Comparison of ENCODE assay signal across 11 cellular contexts in the genomic region with DNA sequence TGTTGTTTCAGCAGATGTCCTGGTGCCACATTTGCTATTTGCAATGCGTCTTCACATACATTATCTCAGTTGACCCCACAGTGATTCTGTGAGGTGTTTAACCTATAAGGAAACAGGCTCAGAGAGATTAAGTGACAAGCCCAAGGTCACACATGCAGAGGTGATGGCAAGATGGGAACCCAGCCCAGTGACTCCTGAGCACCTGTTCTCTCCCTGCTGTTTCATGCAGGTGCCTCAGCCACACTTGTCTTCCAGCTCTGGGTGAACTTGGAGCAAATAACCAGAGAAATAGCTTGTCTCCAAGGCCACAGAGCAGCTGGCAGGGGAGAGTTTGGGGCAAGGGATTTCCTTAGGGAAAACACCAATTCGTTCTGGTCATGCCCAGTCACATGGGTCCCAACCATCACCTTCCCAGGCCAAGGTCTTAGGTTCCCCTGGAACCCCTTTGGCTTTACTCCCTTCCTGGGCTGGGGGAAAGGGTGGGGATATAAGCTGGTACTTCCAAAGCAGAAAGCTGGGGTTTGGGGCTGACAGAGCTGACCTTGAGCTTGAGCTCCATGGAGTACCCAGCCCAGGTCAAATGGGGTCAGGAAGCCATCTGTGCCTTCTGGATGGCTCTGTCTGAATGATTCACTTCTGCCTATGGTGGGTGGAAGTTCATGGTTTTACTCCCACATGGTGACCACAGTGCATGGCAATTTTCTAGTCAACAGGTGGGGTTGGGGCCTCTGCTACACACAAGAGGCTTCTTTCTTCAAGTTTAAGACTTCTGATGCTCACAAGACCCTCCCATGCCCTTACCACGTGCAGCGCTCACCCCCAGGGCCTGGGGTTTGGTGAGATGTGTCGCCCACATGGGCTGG. TPM values are rescaled to one million over a fixed set of nuclear protein-coding genes. Genes with fewer than 3 reads are reported as not detected.
DNase-seq lines count a peak whose midpoint lies in the region; ATAC-seq and FAIRE-seq lines count a peak whose summit lies in the region.
"Had no signal": no experiment of that assay in that cellular context is flagged by ENCODE, and none has a peak within 500 bp of the region (broad histone marks: within the 10 kb centered on the region; RNA-seq: fewer than 3 reads in every experiment).

No MANE protein-coding gene starts in this region.

- no peak overlapping the region for H3K27ac ChIP-seq in aorta (ENCODE audit: low read depth in 1 of 2, low read length in 2 of 2)
- H3K27ac ChIP-seq: tibial artery had no signal

- no peak overlapping the region for H3K4me3 ChIP-seq in aorta (ENCODE audit: low read length in 2 of 2)
- H3K4me3 ChIP-seq: tibial artery had no signal

- 83 to 88% methylated on average over 5 of the region's 5 CpGs for WGBS in aorta, 2 donors

- peak; percentile 86 for FAIRE-seq in GM18507 (lab: Jason Lieb, UNC)
- FAIRE-seq: frontal cortex had no signal

- intact Hi-C loops in aorta (cut with DNase I) = no loop called here

- H3K36me3 ChIP-seq in aorta (ENCODE audit: control insufficient read depth in 1 of 2, insufficient read depth in 2 of 2, low read length in 1 of 2) = no peaks in the 10 kb centered on the region
- H3K36me3 ChIP-seq: tibial artery had no signal

- no peaks in the 10 kb centered on the region for H3K9me3 ChIP-seq in aorta (ENCODE audit: control insufficient read depth, low read length)
- H3K9me3 ChIP-seq: tibial artery had no signal

- no peaks in the 10 kb centered on the region for H3K27me3 ChIP-seq in aorta (ENCODE audit: control insufficient read depth in 1 of 2, insufficient read depth in 2 of 2, low read length in 1 of 2)
- H3K27me3 ChIP-seq: tibial artery had no signal

- no peak for DNase-seq in GM18507 (ENCODE audit: extremely low spot score, insufficient read length, low read depth)
- peak; percentile 14 to 24 for DNase-seq in activated CD4-positive, alpha-beta T cell treated with anti-CD3 and anti-CD28 coated beads, Interleukin-2, amount 50 U/mL, for 4 hours
- DNase-seq in stimulated activated CD4-positive, alpha-beta T cell treated with anti-CD3 and anti-CD28 coated beads, Interleukin-12 subunit alpha, Interleukin-12 subunit beta, amount 100 ng/mL, for 4 hours = peak; percentile 29
- no peak for DNase-seq in HuH-7.5 (ENCODE audit: low spot score)
- no peak for DNase-seq in NCI-H2081 treated with DMSO at 0.1 percent for 48 hours (lab: John Stamatoyannopoulos, UW)
- no peak for DNase-seq in aorta

- no peaks in the 10 kb centered on the region for H3K4me1 ChIP-seq in aorta (ENCODE audit: control insufficient read depth in 1 of 2, insufficient read depth in 2 of 2, low read length in 2 of 2)
- H3K4me1 ChIP-seq: tibial artery had no signal

- peak; percentile 66 for ATAC-seq in HG02798 (IDR thresholded peaks at IDR 0.05; ENCODE audit: poor library complexity, unreplicated experiment)
- no peak for ATAC-seq in HG02884 (IDR thresholded peaks at IDR 0.05; ENCODE audit: unreplicated experiment)
- ATAC-seq in aorta (ENCODE audit: low FRiP score) = no peak

RNA-seq across cellular contexts. Expression of gene LIPC, which starts 22.4 kb away (rescaled TPM):
- under 1 TPM; 0.52 to 0.93 TPM for total RNA-seq in aorta
- under 1 TPM in 1 of 2 donors, not detected in 1; 0.38 TPM for polyA plus RNA-seq in aorta
- total RNA-seq: frontal cortex, NCI-H460 had no signal

Comparison
In these comparisons a context has a peak if more than half of its experiments do, and no peak if none do; other contexts are left out.
1. DNase-seq: peak in activated CD4-positive, alpha-beta T cell treated with anti-CD3 and anti-CD28 coated beads, Interleukin-2, amount 50 U/mL, for 4 hours (2 of 2) and stimulated activated CD4-positive, alpha-beta T cell treated with anti-CD3 and anti-CD28 coated beads, Interleukin-12 subunit alpha, Interleukin-12 subunit beta, amount 100 ng/mL, for 4 hours (single experiment); none in GM18507 (single experiment), HuH-7.5 (single experiment), NCI-H2081 treated with DMSO at 0.1 percent for 48 hours (single experiment) and aorta (0 of 2).